2 cellular contexts compared by ENCODE assay signal in genomic region chr16:57732011-57732410, GRCh38.
A peak's percentile ranks its signal among the peaks of the same experiment; 100 is the strongest.
TF ChIP-seq lines count a peak whose summit lies in the region.

No MANE protein-coding gene starts in this region.

TF ChIP-seq in IMR-90, 13 proteins besides CTCF, POLR2A, EP300 and RAD21:
- TF ChIP-seq CHD1 (IDR thresholded peaks at IDR 0.05; ENCODE audit: low read depth, low read length) (no peak), NFE2L2 (IDR thresholded peaks at IDR 0.05; ENCODE audit: low read depth, low read length) (no peak), FOS (IDR thresholded peaks at IDR 0.05; ENCODE audit: low read depth, low read length) (0 out of 2 replicates have a peak, but pooled peaks have one; percentile 8), BHLHE40 (IDR thresholded peaks at IDR 0.05; ENCODE audit: low read depth, low read length) (no peak), CEBPB (IDR thresholded peaks at IDR 0.05; ENCODE audit: low read depth, low read length) (peak; percentile 42; the same call in 1 of the 2 replicates)

TF ChIP-seq in K562, 482 proteins besides CTCF, POLR2A, EP300 and RAD21 (continues in another document):
- TF ChIP-seq ZNF384 (IDR thresholded peaks at IDR 0.05; ENCODE audit: low read depth, low read length): peak; percentile 49; the same call in 1 of the 2 replicates
- TF ChIP-seq HNRNPL (IDR thresholded peaks at IDR 0.05; ENCODE audit: low read depth, low read length): no peak
- TF ChIP-seq XRCC5 (IDR thresholded peaks at IDR 0.05; ENCODE audit: low read depth, low read length): no peak
- no peak for TF ChIP-seq ATF2 (CRISPR knock-in tag; IDR thresholded peaks at IDR 0.05)
- TF ChIP-seq TFAM (CRISPR knock-in tag; conservative IDR thresholded peaks at IDR 0.05): no peak
- TF ChIP-seq KDM1A (IDR thresholded peaks at IDR 0.05): no peak
- no peak for TF ChIP-seq IFI16 (CRISPR knock-in tag; IDR thresholded peaks at IDR 0.05)
- 0 out of 2 replicates have a peak, but pooled peaks have one; percentile 14 for TF ChIP-seq MAFG (tag; conservative IDR thresholded peaks at IDR 0.05)
- TF ChIP-seq HNRNPH1 (optimal IDR thresholded peaks at IDR 0.05; ENCODE audit: low read depth, low read length): no peak
- TF ChIP-seq PTBP1 (IDR thresholded peaks at IDR 0.05; ENCODE audit: low read depth, low read length): no peak
- peak; percentile 7 for TF ChIP-seq MEIS2 (IDR thresholded peaks at IDR 0.05; ENCODE audit: partially characterized antibody)
- no peak for TF ChIP-seq GATAD2B (IDR thresholded peaks at IDR 0.05; ENCODE audit: borderline replicate concordance)
- TF ChIP-seq KLF16 (IDR thresholded peaks at IDR 0.05): no peak
- no peak for TF ChIP-seq MAX (CRISPR knock-in tag; IDR thresholded peaks at IDR 0.05)
- no peak for TF ChIP-seq TEAD1 (CRISPR knock-in tag; IDR thresholded peaks at IDR 0.05)
- no peak for TF ChIP-seq BRD4 (IDR thresholded peaks at IDR 0.05)
- TF ChIP-seq CEBPB (tag; IDR thresholded peaks at IDR 0.05): 0 out of 2 replicates have a peak, but pooled peaks have one; percentile 17
- TF ChIP-seq ZBED1 (IDR thresholded peaks at IDR 0.05): no peak
- TF ChIP-seq ZNF316 (IDR thresholded peaks at IDR 0.05): 0 out of 2 replicates have a peak, but pooled peaks have one; percentile 15
- TF ChIP-seq ZNF589 (CRISPR knock-in tag; IDR thresholded peaks at IDR 0.05; ENCODE audit: low read depth): no peak
- TF ChIP-seq ZNF830 (CRISPR knock-in tag; IDR thresholded peaks at IDR 0.05): no peak
- TF ChIP-seq TAF15 (IDR thresholded peaks at IDR 0.05; ENCODE audit: low read depth, low read length): no peak
- TF ChIP-seq, protein P1, sequence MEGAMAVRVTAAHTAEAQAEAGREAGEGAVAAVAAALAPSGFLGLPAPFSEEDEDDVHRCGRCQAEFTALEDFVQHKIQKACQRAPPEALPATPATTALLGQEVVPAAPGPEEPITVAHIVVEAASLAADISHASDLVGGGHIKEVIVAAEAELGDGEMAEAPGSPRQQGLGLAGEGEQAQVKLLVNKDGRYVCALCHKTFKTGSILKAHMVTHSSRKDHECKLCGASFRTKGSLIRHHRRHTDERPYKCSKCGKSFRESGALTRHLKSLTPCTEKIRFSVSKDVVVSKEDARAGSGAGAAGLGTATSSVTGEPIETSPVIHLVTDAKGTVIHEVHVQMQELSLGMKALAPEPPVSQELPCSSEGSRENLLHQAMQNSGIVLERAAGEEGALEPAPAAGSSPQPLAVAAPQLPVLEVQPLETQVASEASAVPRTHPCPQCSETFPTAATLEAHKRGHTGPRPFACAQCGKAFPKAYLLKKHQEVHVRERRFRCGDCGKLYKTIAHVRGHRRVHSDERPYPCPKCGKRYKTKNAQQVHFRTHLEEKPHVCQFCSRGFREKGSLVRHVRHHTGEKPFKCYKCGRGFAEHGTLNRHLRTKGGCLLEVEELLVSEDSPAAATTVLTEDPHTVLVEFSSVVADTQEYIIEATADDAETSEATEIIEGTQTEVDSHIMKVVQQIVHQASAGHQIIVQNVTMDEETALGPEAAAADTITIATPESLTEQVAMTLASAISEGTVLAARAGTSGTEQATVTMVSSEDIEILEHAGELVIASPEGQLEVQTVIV (CRISPR knock-in tag; IDR thresholded peaks at IDR 0.05; ENCODE audit: borderline replicate concordance): no peak
- TF ChIP-seq ZC3H11A (IDR thresholded peaks at IDR 0.05; ENCODE audit: low read depth, low read length): no peak
- TF ChIP-seq ZNF324 (CRISPR knock-in tag; IDR thresholded peaks at IDR 0.05): no peak
- no peak for TF ChIP-seq FOXM1 (IDR thresholded peaks at IDR 0.05; ENCODE audit: low read depth)
- no peak for TF ChIP-seq FOXM1 (CRISPR knock-in tag; IDR thresholded peaks at IDR 0.05; ENCODE audit: low read depth)
- peak; percentile 17; the same call in 1 of the 2 replicates for TF ChIP-seq PKNOX1 (IDR thresholded peaks at IDR 0.05)
- TF ChIP-seq SIX5 (IDR thresholded peaks at IDR 0.05; ENCODE audit: borderline replicate concordance in 1 of 2, insufficient read depth in 1 of 2, low read depth in 1 of 2, low read length in 2 of 2): no peak
- no peak for TF ChIP-seq ZNF239 (CRISPR knock-in tag; IDR thresholded peaks at IDR 0.05)
- TF ChIP-seq, protein P2, sequence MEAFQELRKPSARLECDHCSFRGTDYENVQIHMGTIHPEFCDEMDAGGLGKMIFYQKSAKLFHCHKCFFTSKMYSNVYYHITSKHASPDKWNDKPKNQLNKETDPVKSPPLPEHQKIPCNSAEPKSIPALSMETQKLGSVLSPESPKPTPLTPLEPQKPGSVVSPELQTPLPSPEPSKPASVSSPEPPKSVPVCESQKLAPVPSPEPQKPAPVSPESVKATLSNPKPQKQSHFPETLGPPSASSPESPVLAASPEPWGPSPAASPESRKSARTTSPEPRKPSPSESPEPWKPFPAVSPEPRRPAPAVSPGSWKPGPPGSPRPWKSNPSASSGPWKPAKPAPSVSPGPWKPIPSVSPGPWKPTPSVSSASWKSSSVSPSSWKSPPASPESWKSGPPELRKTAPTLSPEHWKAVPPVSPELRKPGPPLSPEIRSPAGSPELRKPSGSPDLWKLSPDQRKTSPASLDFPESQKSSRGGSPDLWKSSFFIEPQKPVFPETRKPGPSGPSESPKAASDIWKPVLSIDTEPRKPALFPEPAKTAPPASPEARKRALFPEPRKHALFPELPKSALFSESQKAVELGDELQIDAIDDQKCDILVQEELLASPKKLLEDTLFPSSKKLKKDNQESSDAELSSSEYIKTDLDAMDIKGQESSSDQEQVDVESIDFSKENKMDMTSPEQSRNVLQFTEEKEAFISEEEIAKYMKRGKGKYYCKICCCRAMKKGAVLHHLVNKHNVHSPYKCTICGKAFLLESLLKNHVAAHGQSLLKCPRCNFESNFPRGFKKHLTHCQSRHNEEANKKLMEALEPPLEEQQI (IDR thresholded peaks at IDR 0.05): no peak
- TF ChIP-seq PTTG1 (tag; IDR thresholded peaks at IDR 0.05; ENCODE audit: low read depth): no peak
- no peak for TF ChIP-seq ZNF449 (CRISPR knock-in tag; IDR thresholded peaks at IDR 0.05)
- TF ChIP-seq ZFP1 (CRISPR knock-in tag; IDR thresholded peaks at IDR 0.05): no peak
- no peak for TF ChIP-seq CEBPG (CRISPR knock-in tag; IDR thresholded peaks at IDR 0.05)
- TF ChIP-seq CEBPG (tag; conservative IDR thresholded peaks at IDR 0.05 in 1 of 2, IDR thresholded peaks at IDR 0.05 in 1 of 2): 0 out of 4 replicates have a peak, but pooled peaks of 1 of the 2 experiments have one; percentile 32
- TF ChIP-seq ZNF644 (tag; IDR thresholded peaks at IDR 0.05; ENCODE audit: low read depth): no peak
- TF ChIP-seq TCF7L2 (IDR thresholded peaks at IDR 0.05; ENCODE audit: low read depth, low read length): no peak
- no peak for TF ChIP-seq LEF1 (IDR thresholded peaks at IDR 0.05)
- TF ChIP-seq CBX8 (IDR thresholded peaks at IDR 0.05; ENCODE audit: borderline replicate concordance, extremely low read depth, low read depth, low read length, poor library complexity, severe bottlenecking): no peak
- TF ChIP-seq, protein P3, sequence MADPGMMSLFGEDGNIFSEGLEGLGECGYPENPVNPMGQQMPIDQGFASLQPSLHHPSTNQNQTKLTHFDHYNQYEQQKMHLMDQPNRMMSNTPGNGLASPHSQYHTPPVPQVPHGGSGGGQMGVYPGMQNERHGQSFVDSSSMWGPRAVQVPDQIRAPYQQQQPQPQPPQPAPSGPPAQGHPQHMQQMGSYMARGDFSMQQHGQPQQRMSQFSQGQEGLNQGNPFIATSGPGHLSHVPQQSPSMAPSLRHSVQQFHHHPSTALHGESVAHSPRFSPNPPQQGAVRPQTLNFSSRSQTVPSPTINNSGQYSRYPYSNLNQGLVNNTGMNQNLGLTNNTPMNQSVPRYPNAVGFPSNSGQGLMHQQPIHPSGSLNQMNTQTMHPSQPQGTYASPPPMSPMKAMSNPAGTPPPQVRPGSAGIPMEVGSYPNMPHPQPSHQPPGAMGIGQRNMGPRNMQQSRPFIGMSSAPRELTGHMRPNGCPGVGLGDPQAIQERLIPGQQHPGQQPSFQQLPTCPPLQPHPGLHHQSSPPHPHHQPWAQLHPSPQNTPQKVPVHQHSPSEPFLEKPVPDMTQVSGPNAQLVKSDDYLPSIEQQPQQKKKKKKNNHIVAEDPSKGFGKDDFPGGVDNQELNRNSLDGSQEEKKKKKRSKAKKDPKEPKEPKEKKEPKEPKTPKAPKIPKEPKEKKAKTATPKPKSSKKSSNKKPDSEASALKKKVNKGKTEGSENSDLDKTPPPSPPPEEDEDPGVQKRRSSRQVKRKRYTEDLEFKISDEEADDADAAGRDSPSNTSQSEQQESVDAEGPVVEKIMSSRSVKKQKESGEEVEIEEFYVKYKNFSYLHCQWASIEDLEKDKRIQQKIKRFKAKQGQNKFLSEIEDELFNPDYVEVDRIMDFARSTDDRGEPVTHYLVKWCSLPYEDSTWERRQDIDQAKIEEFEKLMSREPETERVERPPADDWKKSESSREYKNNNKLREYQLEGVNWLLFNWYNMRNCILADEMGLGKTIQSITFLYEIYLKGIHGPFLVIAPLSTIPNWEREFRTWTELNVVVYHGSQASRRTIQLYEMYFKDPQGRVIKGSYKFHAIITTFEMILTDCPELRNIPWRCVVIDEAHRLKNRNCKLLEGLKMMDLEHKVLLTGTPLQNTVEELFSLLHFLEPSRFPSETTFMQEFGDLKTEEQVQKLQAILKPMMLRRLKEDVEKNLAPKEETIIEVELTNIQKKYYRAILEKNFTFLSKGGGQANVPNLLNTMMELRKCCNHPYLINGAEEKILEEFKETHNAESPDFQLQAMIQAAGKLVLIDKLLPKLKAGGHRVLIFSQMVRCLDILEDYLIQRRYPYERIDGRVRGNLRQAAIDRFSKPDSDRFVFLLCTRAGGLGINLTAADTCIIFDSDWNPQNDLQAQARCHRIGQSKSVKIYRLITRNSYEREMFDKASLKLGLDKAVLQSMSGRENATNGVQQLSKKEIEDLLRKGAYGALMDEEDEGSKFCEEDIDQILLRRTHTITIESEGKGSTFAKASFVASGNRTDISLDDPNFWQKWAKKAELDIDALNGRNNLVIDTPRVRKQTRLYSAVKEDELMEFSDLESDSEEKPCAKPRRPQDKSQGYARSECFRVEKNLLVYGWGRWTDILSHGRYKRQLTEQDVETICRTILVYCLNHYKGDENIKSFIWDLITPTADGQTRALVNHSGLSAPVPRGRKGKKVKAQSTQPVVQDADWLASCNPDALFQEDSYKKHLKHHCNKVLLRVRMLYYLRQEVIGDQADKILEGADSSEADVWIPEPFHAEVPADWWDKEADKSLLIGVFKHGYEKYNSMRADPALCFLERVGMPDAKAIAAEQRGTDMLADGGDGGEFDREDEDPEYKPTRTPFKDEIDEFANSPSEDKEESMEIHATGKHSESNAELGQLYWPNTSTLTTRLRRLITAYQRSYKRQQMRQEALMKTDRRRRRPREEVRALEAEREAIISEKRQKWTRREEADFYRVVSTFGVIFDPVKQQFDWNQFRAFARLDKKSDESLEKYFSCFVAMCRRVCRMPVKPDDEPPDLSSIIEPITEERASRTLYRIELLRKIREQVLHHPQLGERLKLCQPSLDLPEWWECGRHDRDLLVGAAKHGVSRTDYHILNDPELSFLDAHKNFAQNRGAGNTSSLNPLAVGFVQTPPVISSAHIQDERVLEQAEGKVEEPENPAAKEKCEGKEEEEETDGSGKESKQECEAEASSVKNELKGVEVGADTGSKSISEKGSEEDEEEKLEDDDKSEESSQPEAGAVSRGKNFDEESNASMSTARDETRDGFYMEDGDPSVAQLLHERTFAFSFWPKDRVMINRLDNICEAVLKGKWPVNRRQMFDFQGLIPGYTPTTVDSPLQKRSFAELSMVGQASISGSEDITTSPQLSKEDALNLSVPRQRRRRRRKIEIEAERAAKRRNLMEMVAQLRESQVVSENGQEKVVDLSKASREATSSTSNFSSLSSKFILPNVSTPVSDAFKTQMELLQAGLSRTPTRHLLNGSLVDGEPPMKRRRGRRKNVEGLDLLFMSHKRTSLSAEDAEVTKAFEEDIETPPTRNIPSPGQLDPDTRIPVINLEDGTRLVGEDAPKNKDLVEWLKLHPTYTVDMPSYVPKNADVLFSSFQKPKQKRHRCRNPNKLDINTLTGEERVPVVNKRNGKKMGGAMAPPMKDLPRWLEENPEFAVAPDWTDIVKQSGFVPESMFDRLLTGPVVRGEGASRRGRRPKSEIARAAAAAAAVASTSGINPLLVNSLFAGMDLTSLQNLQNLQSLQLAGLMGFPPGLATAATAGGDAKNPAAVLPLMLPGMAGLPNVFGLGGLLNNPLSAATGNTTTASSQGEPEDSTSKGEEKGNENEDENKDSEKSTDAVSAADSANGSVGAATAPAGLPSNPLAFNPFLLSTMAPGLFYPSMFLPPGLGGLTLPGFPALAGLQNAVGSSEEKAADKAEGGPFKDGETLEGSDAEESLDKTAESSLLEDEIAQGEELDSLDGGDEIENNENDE (IDR thresholded peaks at IDR 0.05; ENCODE audit: low read depth, low read length): no peak
- no peak for TF ChIP-seq ZNF780A (CRISPR knock-in tag; IDR thresholded peaks at IDR 0.05)
